Comparison of ENCODE assay signal across 8 cellular contexts in the genomic region with DNA sequence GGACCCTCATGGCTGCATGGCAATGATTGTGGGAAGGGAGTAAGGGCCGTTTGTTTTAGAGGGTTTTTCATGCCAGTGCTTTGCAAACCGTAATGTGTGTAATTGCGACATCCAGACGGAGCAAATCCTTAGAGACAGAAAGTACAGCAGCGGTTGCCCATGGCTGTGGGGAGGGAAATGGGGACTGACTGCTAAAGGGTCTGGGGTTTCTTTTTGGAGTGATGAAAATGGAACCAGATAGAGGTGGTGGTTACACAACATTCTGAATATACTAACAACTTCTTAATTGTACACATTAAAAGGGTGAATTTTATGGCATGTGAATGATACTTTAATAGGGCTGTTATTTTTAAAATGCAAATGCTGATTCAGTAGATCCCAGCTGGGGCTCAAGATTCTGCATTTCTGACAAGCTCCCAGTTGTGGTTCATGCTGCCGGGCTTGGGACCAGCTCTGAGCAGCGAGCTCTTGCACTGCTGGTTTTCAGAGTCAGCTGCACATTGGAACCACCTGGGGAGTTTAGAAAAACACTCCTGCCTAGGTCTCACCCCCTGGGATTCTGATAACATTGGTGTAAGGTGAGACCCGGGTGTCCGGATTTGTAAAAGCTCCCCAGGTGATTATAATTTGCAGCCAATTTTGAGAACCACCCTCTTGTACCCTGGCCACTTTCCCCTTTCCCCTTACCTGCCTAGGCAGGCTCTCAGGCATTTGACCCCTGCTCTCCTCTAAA. TPM values are rescaled to one million over a fixed set of nuclear protein-coding genes. Genes with fewer than 3 reads are reported as not detected.
DNase-seq lines count a peak whose midpoint lies in the region; ATAC-seq and TF ChIP-seq lines count a peak whose summit lies in the region.

No MANE protein-coding gene starts in this region.

- peaks cover 42 to 67% (median 62%) of the 10 kb centered on the region in 3 donors for H3K4me1 Mint-ChIP-seq in naive B cell

- peak overlapping the region; percentile 97 to 100 (median 98) for H3K27ac Mint-ChIP-seq in naive B cell

- no peak for ATAC-seq in RWPE2 (ENCODE audit: low read depth)
- no peak for ATAC-seq in naive B cell (ENCODE audit: low read depth in 2 of 2)
- ATAC-seq in GM21737 (IDR thresholded peaks at IDR 0.05; ENCODE audit: unreplicated experiment): no peak
- no peak for ATAC-seq in HG03097 (IDR thresholded peaks at IDR 0.05; ENCODE audit: low FRiP score, unreplicated experiment)

- H3K27ac ChIP-seq in RWPE2 (ENCODE audit: poor library complexity, severe bottlenecking) (peak overlapping the region; percentile 93), dorsolateral prefrontal cortex (peak overlapping the region in 44 of 59 donors; percentile 4 to 87 (median 62))

- H3K27me3 Mint-ChIP-seq in naive B cell: peaks cover 0 to 13% (median 0%) of the 10 kb centered on the region in 3 donors

- H3K4me1 ChIP-seq in RWPE2 (ENCODE audit: insufficient read depth, poor library complexity, severe bottlenecking): peaks cover 34% of the 10 kb centered on the region

- no peaks in the 10 kb centered on the region for H3K9me3 ChIP-seq in RWPE2 (ENCODE audit: severe bottlenecking)

- H3K4me3 ChIP-seq in RWPE2 (ENCODE audit: severe bottlenecking) (peak overlapping the region; percentile 64), dorsolateral prefrontal cortex (peak overlapping the region in 50 of 59 donors; percentile 9 to 61 (median 42))

- H3K27me3 ChIP-seq in RWPE2 (ENCODE audit: insufficient read depth, poor library complexity, severe bottlenecking): no peaks in the 10 kb centered on the region
- peaks cover 0 to 83% (median 24%) of the 10 kb centered on the region in 45 donors for H3K27me3 ChIP-seq in dorsolateral prefrontal cortex

- no peaks in the 10 kb centered on the region for H3K36me3 ChIP-seq in RWPE2 (ENCODE audit: low read depth)

- no peaks in the 10 kb centered on the region for H3K9me3 Mint-ChIP-seq in naive B cell

- peak; percentile 49 for DNase-seq in NCI-H2107 treated with DMSO at 0.1 percent for 48 hours (lab: John Stamatoyannopoulos, UW; ENCODE audit: unreplicated experiment)
- no peak for DNase-seq in NCI-H2107 (lab: John Stamatoyannopoulos, UW)
- no peak for DNase-seq in RWPE2 (ENCODE audit: low spot score)
- no peak for DNase-seq in dorsolateral prefrontal cortex
- peak; percentile 20 for DNase-seq in naive B cell
- no peak for DNase-seq in AG08395 (ENCODE audit: low spot score)

- H3K4me3 Mint-ChIP-seq in naive B cell: peak overlapping the region; percentile 76 to 96 (median 91)

- intact Hi-C loops in dorsolateral prefrontal cortex (cut with DNase I): loop anchor here in 1 of 2 donors (5.0 kb wide), 1 partner anchor 36 kb away; no protein-coding TSS in a partner anchor

- TF ChIP-seq CTCF in RWPE2 (IDR thresholded peaks at IDR 0.05; ENCODE audit: poor library complexity, severe bottlenecking) (no peak), dorsolateral prefrontal cortex (IDR thresholded peaks at IDR 0.05 in 54 of 56, conservative IDR thresholded peaks at IDR 0.05 in 2 of 56; ENCODE audit: low read depth in 1 of 56, partially characterized antibody in 56 of 56) (no peak)

- H3K36me3 Mint-ChIP-seq in naive B cell: peaks cover 0 to 8% of the 10 kb centered on the region in 2 donors

RNA-seq across cellular contexts. Expression of gene PRPS1, which starts 47.7 kb away (rescaled TPM):
- total RNA-seq in dorsolateral prefrontal cortex: 10 to 100 TPM; 23.4 to 69.9 (median 44.7) TPM
- polyA plus RNA-seq in naive B cell (ENCODE audit: low read depth in 6 of 6): 10 to 100 TPM; 49.4 to 74.9 (median 53.8) TPM

Comparison
In these comparisons a context has a peak if more than half of its experiments do, and no peak if none do; other contexts are left out.
1. DNase-seq: peak in NCI-H2107 treated with DMSO at 0.1 percent for 48 hours (single experiment) and naive B cell (single experiment); none in NCI-H2107 (single experiment), RWPE2 (single experiment), dorsolateral prefrontal cortex (0 of 10) and AG08395 (single experiment).